ENCODE assay signal across 1 cellular context in the genomic region with DNA sequence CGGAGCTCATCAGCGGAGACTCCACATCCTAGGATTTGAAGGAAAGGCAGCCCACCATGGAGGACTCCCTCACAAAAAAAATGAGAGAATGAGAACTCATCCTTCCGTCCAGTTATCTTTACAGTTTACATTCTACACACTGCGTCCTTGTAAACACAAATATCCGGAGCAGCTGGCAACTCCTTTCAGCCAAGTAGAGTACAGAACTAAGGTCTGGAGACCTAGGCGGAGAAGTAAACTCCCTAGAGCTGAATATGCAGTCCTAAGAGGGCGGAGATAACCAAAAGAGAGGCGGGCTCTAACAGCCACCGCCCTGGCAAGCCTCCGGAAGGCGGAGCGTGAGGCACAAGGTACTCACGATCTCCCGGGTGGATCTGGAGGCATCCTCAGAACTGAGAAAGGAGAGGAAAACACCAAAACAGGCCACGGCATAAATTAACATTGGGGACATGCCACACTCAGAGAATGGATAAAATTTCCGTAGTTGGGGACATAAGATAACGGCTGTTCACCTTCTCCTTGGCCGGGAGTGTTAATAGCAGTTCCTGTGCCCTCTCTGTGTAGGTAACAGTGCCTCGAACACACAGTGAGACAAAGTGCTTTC.
TF ChIP-seq lines count a peak whose summit lies in the region.

No MANE protein-coding gene starts in this region.

TF ChIP-seq in HEK293, 187 proteins besides CTCF, POLR2A, EP300 and RAD21 (continued from another document):
- no peak for TF ChIP-seq ZNF518A (tag by site-specific recombination; conservative IDR thresholded peaks at IDR 0.05; ENCODE audit: low read depth)
- TF ChIP-seq, protein P1, sequence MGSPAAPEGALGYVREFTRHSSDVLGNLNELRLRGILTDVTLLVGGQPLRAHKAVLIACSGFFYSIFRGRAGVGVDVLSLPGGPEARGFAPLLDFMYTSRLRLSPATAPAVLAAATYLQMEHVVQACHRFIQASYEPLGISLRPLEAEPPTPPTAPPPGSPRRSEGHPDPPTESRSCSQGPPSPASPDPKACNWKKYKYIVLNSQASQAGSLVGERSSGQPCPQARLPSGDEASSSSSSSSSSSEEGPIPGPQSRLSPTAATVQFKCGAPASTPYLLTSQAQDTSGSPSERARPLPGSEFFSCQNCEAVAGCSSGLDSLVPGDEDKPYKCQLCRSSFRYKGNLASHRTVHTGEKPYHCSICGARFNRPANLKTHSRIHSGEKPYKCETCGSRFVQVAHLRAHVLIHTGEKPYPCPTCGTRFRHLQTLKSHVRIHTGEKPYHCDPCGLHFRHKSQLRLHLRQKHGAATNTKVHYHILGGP (tag by site-specific recombination; IDR thresholded peaks at IDR 0.05): no peak
- no peak for TF ChIP-seq ZNF48 (tag by site-specific recombination; IDR thresholded peaks at IDR 0.05)
- TF ChIP-seq, protein P2, sequence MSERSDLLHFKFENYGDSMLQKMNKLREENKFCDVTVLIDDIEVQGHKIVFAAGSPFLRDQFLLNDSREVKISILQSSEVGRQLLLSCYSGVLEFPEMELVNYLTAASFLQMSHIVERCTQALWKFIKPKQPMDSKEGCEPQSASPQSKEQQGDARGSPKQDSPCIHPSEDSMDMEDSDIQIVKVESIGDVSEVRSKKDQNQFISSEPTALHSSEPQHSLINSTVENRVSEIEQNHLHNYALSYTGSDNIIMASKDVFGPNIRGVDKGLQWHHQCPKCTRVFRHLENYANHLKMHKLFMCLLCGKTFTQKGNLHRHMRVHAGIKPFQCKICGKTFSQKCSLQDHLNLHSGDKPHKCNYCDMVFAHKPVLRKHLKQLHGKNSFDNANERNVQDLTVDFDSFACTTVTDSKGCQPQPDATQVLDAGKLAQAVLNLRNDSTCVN (tag by site-specific recombination; optimal IDR thresholded peaks at IDR 0.05): no peak
- TF ChIP-seq ZXDB (tag by site-specific recombination; IDR thresholded peaks at IDR 0.05): peak; percentile 50; the same call in 1 of the 2 replicates
- TF ChIP-seq KLF9 (tag by site-specific recombination; IDR thresholded peaks at IDR 0.05; ENCODE audit: low read depth): no peak
- no peak for TF ChIP-seq ZNF776 (tag by site-specific recombination; IDR thresholded peaks at IDR 0.05; ENCODE audit: borderline replicate concordance)
- no peak for TF ChIP-seq MEIS1 (CRISPR knock-in tag; IDR thresholded peaks at IDR 0.05; ENCODE audit: borderline replicate concordance)
- 0 out of 2 replicates have a peak, but pooled peaks have one; percentile 11 for TF ChIP-seq ZNF501 (tag by site-specific recombination; IDR thresholded peaks at IDR 0.05)
- TF ChIP-seq REPIN1 (tag by site-specific recombination; IDR thresholded peaks at IDR 0.05; ENCODE audit: low read depth): no peak
- TF ChIP-seq YY1 (tag by site-specific recombination; IDR thresholded peaks at IDR 0.05): no peak
- TF ChIP-seq ZNF211 (tag by site-specific recombination; IDR thresholded peaks at IDR 0.05; ENCODE audit: low read depth): no peak
- TF ChIP-seq, protein P3, sequence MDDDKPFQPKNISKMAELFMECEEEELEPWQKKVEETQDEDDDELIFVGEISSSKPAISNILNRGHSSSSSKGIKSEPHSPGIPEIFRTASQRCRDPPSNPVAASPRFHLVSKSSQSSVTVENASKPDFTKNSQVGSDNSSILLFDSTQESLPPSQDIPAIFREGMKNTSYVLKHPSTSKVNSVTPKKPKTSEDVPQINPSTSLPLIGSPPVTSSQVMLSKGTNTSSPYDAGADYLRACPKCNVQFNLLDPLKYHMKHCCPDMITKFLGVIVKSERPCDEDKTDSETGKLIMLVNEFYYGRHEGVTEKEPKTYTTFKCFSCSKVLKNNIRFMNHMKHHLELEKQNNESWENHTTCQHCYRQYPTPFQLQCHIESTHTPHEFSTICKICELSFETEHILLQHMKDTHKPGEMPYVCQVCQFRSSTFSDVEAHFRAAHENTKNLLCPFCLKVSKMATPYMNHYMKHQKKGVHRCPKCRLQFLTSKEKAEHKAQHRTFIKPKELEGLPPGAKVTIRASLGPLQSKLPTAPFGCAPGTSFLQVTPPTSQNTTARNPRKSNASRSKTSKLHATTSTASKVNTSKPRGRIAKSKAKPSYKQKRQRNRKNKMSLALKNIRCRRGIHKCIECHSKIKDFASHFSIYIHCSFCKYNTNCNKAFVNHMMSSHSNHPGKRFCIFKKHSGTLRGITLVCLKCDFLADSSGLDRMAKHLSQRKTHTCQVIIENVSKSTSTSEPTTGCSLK (tag by site-specific recombination; IDR thresholded peaks at IDR 0.05): no peak
- TF ChIP-seq ZBTB8A (tag by site-specific recombination; IDR thresholded peaks at IDR 0.05): peak; percentile 16
- no peak for TF ChIP-seq ZNF830 (tag by site-specific recombination; IDR thresholded peaks at IDR 0.05; ENCODE audit: low read depth)
- TF ChIP-seq, protein P4, sequence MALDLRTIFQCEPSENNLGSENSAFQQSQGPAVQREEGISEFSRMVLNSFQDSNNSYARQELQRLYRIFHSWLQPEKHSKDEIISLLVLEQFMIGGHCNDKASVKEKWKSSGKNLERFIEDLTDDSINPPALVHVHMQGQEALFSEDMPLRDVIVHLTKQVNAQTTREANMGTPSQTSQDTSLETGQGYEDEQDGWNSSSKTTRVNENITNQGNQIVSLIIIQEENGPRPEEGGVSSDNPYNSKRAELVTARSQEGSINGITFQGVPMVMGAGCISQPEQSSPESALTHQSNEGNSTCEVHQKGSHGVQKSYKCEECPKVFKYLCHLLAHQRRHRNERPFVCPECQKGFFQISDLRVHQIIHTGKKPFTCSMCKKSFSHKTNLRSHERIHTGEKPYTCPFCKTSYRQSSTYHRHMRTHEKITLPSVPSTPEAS (tag by site-specific recombination; IDR thresholded peaks at IDR 0.05): no peak
- TF ChIP-seq ZNF654 (tag by site-specific recombination; IDR thresholded peaks at IDR 0.05; ENCODE audit: low read depth): no peak
- peak; percentile 50; the same call in 1 of the 2 replicates for TF ChIP-seq SP3 (tag by site-specific recombination; IDR thresholded peaks at IDR 0.05)
- TF ChIP-seq ZNF274 (IDR thresholded peaks at IDR 0.05; ENCODE audit: low read length): no peak
- TF ChIP-seq ZNF274 (tag by site-specific recombination; IDR thresholded peaks at IDR 0.05; ENCODE audit: borderline replicate concordance): no peak
- TF ChIP-seq ZNF76 (tag by site-specific recombination; IDR thresholded peaks at IDR 0.05; ENCODE audit: borderline replicate concordance, low read depth): no peak; the same call in 1 of the 2 replicates
- no peak for TF ChIP-seq ZNF354C (tag by site-specific recombination; IDR thresholded peaks at IDR 0.05; ENCODE audit: borderline replicate concordance, low read depth)
- TF ChIP-seq ZNF701 (tag by site-specific recombination; IDR thresholded peaks at IDR 0.05): no peak
- peak; percentile 5; the same call in 1 of the 2 replicates for TF ChIP-seq SP2 (tag by site-specific recombination; IDR thresholded peaks at IDR 0.05)
- TF ChIP-seq, protein P5, sequence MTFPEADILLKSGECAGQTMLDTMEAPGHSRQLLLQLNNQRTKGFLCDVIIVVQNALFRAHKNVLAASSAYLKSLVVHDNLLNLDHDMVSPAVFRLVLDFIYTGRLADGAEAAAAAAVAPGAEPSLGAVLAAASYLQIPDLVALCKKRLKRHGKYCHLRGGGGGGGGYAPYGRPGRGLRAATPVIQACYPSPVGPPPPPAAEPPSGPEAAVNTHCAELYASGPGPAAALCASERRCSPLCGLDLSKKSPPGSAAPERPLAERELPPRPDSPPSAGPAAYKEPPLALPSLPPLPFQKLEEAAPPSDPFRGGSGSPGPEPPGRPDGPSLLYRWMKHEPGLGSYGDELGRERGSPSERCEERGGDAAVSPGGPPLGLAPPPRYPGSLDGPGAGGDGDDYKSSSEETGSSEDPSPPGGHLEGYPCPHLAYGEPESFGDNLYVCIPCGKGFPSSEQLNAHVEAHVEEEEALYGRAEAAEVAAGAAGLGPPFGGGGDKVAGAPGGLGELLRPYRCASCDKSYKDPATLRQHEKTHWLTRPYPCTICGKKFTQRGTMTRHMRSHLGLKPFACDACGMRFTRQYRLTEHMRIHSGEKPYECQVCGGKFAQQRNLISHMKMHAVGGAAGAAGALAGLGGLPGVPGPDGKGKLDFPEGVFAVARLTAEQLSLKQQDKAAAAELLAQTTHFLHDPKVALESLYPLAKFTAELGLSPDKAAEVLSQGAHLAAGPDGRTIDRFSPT (tag by site-specific recombination; IDR thresholded peaks at IDR 0.05): 0 out of 2 replicates have a peak, but pooled peaks have one; percentile 43
- TF ChIP-seq ZNF837 (tag by site-specific recombination; IDR thresholded peaks at IDR 0.05): no peak
- peak; percentile 86; the same call in 1 of the 2 replicates for TF ChIP-seq ZBTB20 (tag by site-specific recombination; IDR thresholded peaks at IDR 0.05)
- no peak for TF ChIP-seq ZNF112 (tag by site-specific recombination; IDR thresholded peaks at IDR 0.05)
- TF ChIP-seq ZNF670 (tag by site-specific recombination; IDR thresholded peaks at IDR 0.05; ENCODE audit: low read depth): no peak
- no peak for TF ChIP-seq ZSCAN18 (tag by site-specific recombination; IDR thresholded peaks at IDR 0.05)
- no peak for TF ChIP-seq ZNF311 (tag by site-specific recombination; IDR thresholded peaks at IDR 0.05; ENCODE audit: borderline replicate concordance)
- no peak for TF ChIP-seq ZNF843 (tag by site-specific recombination; IDR thresholded peaks at IDR 0.05)
- 0 out of 2 replicates have a peak, but pooled peaks have one; percentile 9 for TF ChIP-seq ZNF561 (tag by site-specific recombination; IDR thresholded peaks at IDR 0.05; ENCODE audit: borderline replicate concordance)
- no peak; the same call in 1 of the 2 replicates for TF ChIP-seq TRIM28 (IDR thresholded peaks at IDR 0.05; ENCODE audit: borderline replicate concordance, low read length)
- TF ChIP-seq ZNF184 (tag by site-specific recombination; IDR thresholded peaks at IDR 0.05): peak; percentile 69
- peak; percentile 66; the same call in 1 of the 2 replicates for TF ChIP-seq ZSCAN30 (tag by site-specific recombination; IDR thresholded peaks at IDR 0.05)
- TF ChIP-seq GLI2 (tag by site-specific recombination; IDR thresholded peaks at IDR 0.05; ENCODE audit: borderline replicate concordance, low read depth): no peak; the same call in 1 of the 2 replicates
- no peak for TF ChIP-seq ZFHX2 (tag by site-specific recombination; conservative IDR thresholded peaks at IDR 0.05)
- no peak for TF ChIP-seq HOXD13 (CRISPR knock-in tag; IDR thresholded peaks at IDR 0.05; ENCODE audit: borderline replicate concordance)
- TF ChIP-seq SETDB1 (IDR thresholded peaks at IDR 0.05; ENCODE audit: insufficient read length, low read length): no peak
- no peak for TF ChIP-seq OSR2 (tag by site-specific recombination; IDR thresholded peaks at IDR 0.05)
